Comparison of ENCODE assay signal across 20 cellular contexts in the genomic region with DNA sequence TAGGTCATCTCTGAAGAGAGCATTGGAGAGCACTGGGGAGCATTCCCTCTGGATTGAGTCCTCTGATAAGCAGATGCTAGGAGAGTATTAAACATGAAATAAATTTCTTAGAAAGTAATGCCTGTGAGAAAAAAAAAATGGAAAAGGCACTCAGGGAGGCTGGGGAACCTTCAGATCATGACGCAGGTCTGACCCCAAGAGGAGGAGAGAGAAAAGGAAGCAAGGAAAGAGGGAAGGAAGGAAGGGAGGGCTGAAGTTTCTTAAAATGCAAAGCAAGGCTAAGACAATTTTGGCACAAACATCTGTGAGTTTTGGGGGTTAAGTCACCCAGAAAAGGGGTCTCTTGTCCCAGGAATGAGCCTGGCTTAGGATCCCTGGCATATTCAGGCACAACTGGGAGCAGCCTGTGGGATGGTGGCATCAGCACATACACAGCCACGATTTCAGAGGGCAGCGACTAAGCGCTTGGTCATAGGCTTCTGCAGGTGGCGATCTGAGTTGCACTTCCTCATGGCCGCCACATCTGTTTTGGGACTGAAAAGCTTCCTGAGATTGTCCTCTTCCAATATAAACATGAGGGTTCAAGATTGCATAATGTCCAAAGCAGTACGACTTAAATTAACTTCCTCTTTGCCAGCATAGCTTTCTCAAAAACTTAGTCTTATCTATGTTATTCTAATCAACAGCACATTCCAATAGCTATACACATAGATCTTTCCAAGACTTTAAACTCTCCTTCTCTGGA.
A peak's percentile ranks its signal among the peaks of the same experiment; 100 is the strongest.
DNase-seq lines count a peak whose midpoint lies in the region; ATAC-seq, FAIRE-seq and TF ChIP-seq lines count a peak whose summit lies in the region.
"Had no signal": no experiment of that assay in that cellular context is flagged by ENCODE, and none has a peak within 500 bp of the region (broad histone marks: within the 10 kb centered on the region; RNA-seq: fewer than 3 reads in every experiment).

No MANE protein-coding gene starts in this region.

- no peak overlapping the region for H3K4me3 Mint-ChIP-seq in GM23338
- H3K4me3 Mint-ChIP-seq: natural killer cell treated with Interleukin-12 subunit alpha and Interleukin-12 subunit beta and Interleukin-15 and Interleukin-18, amount 100 ng/mL, for 72 hours; stimulated activated naive B cell treated with anti-CD40 and anti-IgM and Interleukin-4, amounts not matched to agents 10 μg/mL and 1 μg/mL and 100 μg/mL, for 72 hours had no signal

- H3K14ac ChIP-seq in H1 (ENCODE audit: insufficient read length): no peak overlapping the region

- no peaks in the 10 kb centered on the region for H3K9me3 Mint-ChIP-seq in GM23338

- H3K36me3 Mint-ChIP-seq in GM23338 (ENCODE audit: low read depth): no peaks in the 10 kb centered on the region
- H3K36me3 Mint-ChIP-seq: natural killer cell treated with Interleukin-12 subunit alpha and Interleukin-12 subunit beta and Interleukin-15 and Interleukin-18, amount 100 ng/mL, for 72 hours; stimulated activated naive B cell treated with anti-CD40 and anti-IgM and Interleukin-4, amounts not matched to agents 10 μg/mL and 1 μg/mL and 100 μg/mL, for 72 hours had no signal

- no peak overlapping the region for H3K4me2 ChIP-seq in GM23338
- H3K4me2 ChIP-seq in H1 (ENCODE audit: insufficient read depth in 1 of 2, low read depth in 2 of 2, low read length in 2 of 2): no peak overlapping the region

- intact Hi-C loops in pancreas (cut with DNase I): no loop called here

- TF ChIP-seq POLR2A in H1 (IDR thresholded peaks at IDR 0.05; ENCODE audit: control extremely low read depth in 1 of 2, low read depth in 2 of 2, low read length in 2 of 2) (no peak), GM12892 (IDR thresholded peaks at IDR 0.05; ENCODE audit: low read depth, low read length) (no peak)

- H2AFZ ChIP-seq in GM23338: peak overlapping the region; percentile 93
- peak overlapping the region; percentile 98 for H2AFZ ChIP-seq in H1 (ENCODE audit: low read length)

- no peak overlapping the region for H2AK5ac ChIP-seq in H1 (ENCODE audit: low read depth, low read length)

- H3K23me2 ChIP-seq in H1 (ENCODE audit: low read depth, low read length): no peaks in the 10 kb centered on the region

- no peak overlapping the region for H3K4ac ChIP-seq in H1 (replicated peaks; ENCODE audit: insufficient read length, low read depth, low read length)

- H2BK20ac ChIP-seq in H1 (ENCODE audit: low read length): no peak overlapping the region

- H2BK120ac ChIP-seq in H1 (replicated peaks; ENCODE audit: low read depth, low read length): no peak overlapping the region

- H4K20me1 ChIP-seq in GM23338 (replicated peaks; ENCODE audit: insufficient read depth) (no peaks in the 10 kb centered on the region), H1 (replicated peaks in 1 of 2; ENCODE audit: control insufficient read depth in 1 of 2, insufficient read depth in 2 of 2, low read length in 2 of 2) (no peaks in the 10 kb centered on the region)

- H3K9ac ChIP-seq in H1 (replicated peaks in 1 of 4; ENCODE audit: extremely low read depth in 1 of 4, low read depth in 3 of 4, low read length in 3 of 4): no peak overlapping the region

- H4K5ac ChIP-seq in H1 (ENCODE audit: insufficient read length, low read depth, low read length): no peak overlapping the region

- no peaks in the 10 kb centered on the region for H3K36me3 ChIP-seq in GM23338 (ENCODE audit: insufficient read depth)
- no peaks in the 10 kb centered on the region for H3K36me3 ChIP-seq in H1 (ENCODE audit: control insufficient read depth in 2 of 4, insufficient read depth in 4 of 4, low read length in 3 of 4)
- no peaks in the 10 kb centered on the region for H3K36me3 ChIP-seq in pancreas
- H3K36me3 ChIP-seq: brain microvascular endothelial cell, gastrocnemius medialis, sigmoid colon had no signal

- no peak overlapping the region for H3K27ac ChIP-seq in GM23338 (ENCODE audit: low read depth)
- H3K27ac ChIP-seq in H1 (ENCODE audit: low read depth, low read length): no peak overlapping the region
- H3K27ac ChIP-seq in pancreas: no peak overlapping the region
- H3K27ac ChIP-seq: brain microvascular endothelial cell, gastrocnemius medialis, sigmoid colon had no signal

- H3K23ac ChIP-seq in H1 (ENCODE audit: insufficient read length): no peak overlapping the region

- no peaks in the 10 kb centered on the region for H3K27me3 Mint-ChIP-seq in GM23338 (ENCODE audit: insufficient read depth, low read depth, poor library complexity)
- H3K27me3 Mint-ChIP-seq: natural killer cell treated with Interleukin-12 subunit alpha and Interleukin-12 subunit beta and Interleukin-15 and Interleukin-18, amount 100 ng/mL, for 72 hours; stimulated activated naive B cell treated with anti-CD40 and anti-IgM and Interleukin-4, amounts not matched to agents 10 μg/mL and 1 μg/mL and 100 μg/mL, for 72 hours had no signal

- DNase-seq in GM23338 (ENCODE audit: low spot score): peak; percentile 36
- DNase-seq in MV-4-11 (lab: John Stamatoyannopoulos, UW): peak; percentile 97
- DNase-seq in H1 (ENCODE audit: low read depth in 1 of 2, low spot score in 2 of 2): no peak
- DNase-seq in pancreas: no peak
- no peak for DNase-seq in EL
- no peak for DNase-seq in T-helper 9 cell
- no peak for DNase-seq in GM12892 (ENCODE audit: insufficient read length)
- DNase-seq: activated naive CD4-positive, alpha-beta T cell; brain microvascular endothelial cell; effector CD4-positive, alpha-beta T cell; H7; NCI-H1417 treated with DMSO at 0.1 percent for 48 hours; NCI-H510A treated with DMSO at 0.1 percent for 48 hours; SHP77 treated with DMSO at 0.1 percent for 48 hours; sigmoid colon; stimulated activated naive B cell treated with anti-CD40 and anti-IgM and Interleukin-4, amounts not matched to agents 10 μg/mL and 1 μg/mL and 100 μg/mL, for 72 hours had no signal

- 0 out of 2 replicates have a peak overlapping the region, but pooled peaks have one; percentile 27 for H3K18ac ChIP-seq in H1 (ENCODE audit: extremely low read depth, low read length)

- H4K8ac ChIP-seq in H1 (ENCODE audit: extremely low read depth, insufficient read depth, low read length): no peak overlapping the region

- no peak overlapping the region for H2BK5ac ChIP-seq in H1 (ENCODE audit: low read depth, low read length)

- H3K4me3 ChIP-seq in GM23338 (no peak overlapping the region), H1 (ENCODE audit: extremely low read depth in 1 of 4, insufficient read depth in 2 of 4, low read depth in 3 of 4, low read length in 4 of 4) (no peak overlapping the region), pancreas (no peak overlapping the region)
- H3K4me3 ChIP-seq: gastrocnemius medialis, sigmoid colon had no signal

- H2BK15ac ChIP-seq in H1 (ENCODE audit: low read length): no peak overlapping the region

- H3K4me1 ChIP-seq in GM23338 (ENCODE audit: insufficient read depth) (peaks cover 2% of the 10 kb centered on the region; the same call in 1 of the 2 replicates), H1 (replicated peaks in 1 of 4; ENCODE audit: control insufficient read depth in 3 of 4, insufficient read depth in 4 of 4, low read length in 3 of 4) (peaks cover 0 to 2% (median 1%) of the 10 kb centered on the region in 4 experiments; a peak in 4 of 7 replicates), pancreas (peaks cover 0 to 10% (median 4%) of the 10 kb centered on the region in 3 donors)
- H3K4me1 ChIP-seq: gastrocnemius medialis, sigmoid colon had no signal

- H3K9me2 ChIP-seq in GM23338 (ENCODE audit: insufficient read depth): no peaks in the 10 kb centered on the region

- peak; percentile 52 to 56 for TF ChIP-seq RAD21 in H1 (IDR thresholded peaks at IDR 0.05 in 1 of 2, conservative IDR thresholded peaks at IDR 0.05 in 1 of 2; ENCODE audit: low read depth in 2 of 2, low read length in 2 of 2)

- no peak overlapping the region for H4K91ac ChIP-seq in H1 (replicated peaks; ENCODE audit: insufficient read length, low read length)

- TF ChIP-seq CTCF in GM23338 (conservative IDR thresholded peaks at IDR 0.05; ENCODE audit: low read depth in 2 of 2): peak; percentile 34 to 62
- peak in 2 of 3 experiments; percentile 13 to 20; a peak in 1 of 4 replicates for TF ChIP-seq CTCF in H1 (IDR thresholded peaks at IDR 0.05; ENCODE audit: control extremely low read depth in 1 of 3, insufficient read depth in 1 of 3, low read depth in 1 of 3, low read length in 3 of 3)
- TF ChIP-seq CTCF in pancreas (IDR thresholded peaks at IDR 0.05): no peak

- FAIRE-seq in H1 (lab: Jason Lieb, UNC) (no peak), pancreas (lab: Jason Lieb, UNC) (no peak), GM12892 (lab: Jason Lieb, UNC) (no peak)
- FAIRE-seq: GM18507 had no signal

- H3F3A ChIP-seq in GM23338 (replicated peaks; ENCODE audit: low read depth): no peaks in the 10 kb centered on the region

- TF ChIP-seq EP300 in H1 (IDR thresholded peaks at IDR 0.05; ENCODE audit: borderline replicate concordance in 1 of 2, low read depth in 2 of 2, low read length in 2 of 2): no peak

- no peaks in the 10 kb centered on the region for H3K9me3 ChIP-seq in H1 (ENCODE audit: insufficient read depth in 2 of 2, low read depth in 1 of 2, low read length in 1 of 2)
- H3K9me3 ChIP-seq in pancreas: no peaks in the 10 kb centered on the region
- H3K9me3 ChIP-seq: gastrocnemius medialis, sigmoid colon had no signal

- peaks cover 9% of the 10 kb centered on the region for H3K4me1 Mint-ChIP-seq in GM23338
- H3K4me1 Mint-ChIP-seq: stimulated activated naive B cell treated with anti-CD40 and anti-IgM and Interleukin-4, amounts not matched to agents 10 μg/mL and 1 μg/mL and 100 μg/mL, for 72 hours had no signal

- H3K56ac ChIP-seq in H1 (replicated peaks; ENCODE audit: insufficient read length, low read depth, low read length): no peak overlapping the region

- H3K79me1 ChIP-seq in H1 (ENCODE audit: low read depth, low read length): no peaks in the 10 kb centered on the region

- CTCF ChIA-PET in H1 (lab: Charles Lee; ENCODE audit: partially characterized antibody): interaction anchor here (0.9 to 2.1 kb wide), 6 partner anchors 16 to 124 kb away, joined by 3 to 6 read pairs (median 3); no protein-coding TSS in a partner anchor

- H3K27me3 ChIP-seq in GM23338 (ENCODE audit: insufficient read depth): no peaks in the 10 kb centered on the region
- no peaks in the 10 kb centered on the region for H3K27me3 ChIP-seq in H1 (replicated peaks in 1 of 4; ENCODE audit: control insufficient read depth in 3 of 4, extremely low read depth in 1 of 4, insufficient read depth in 3 of 4, low read length in 3 of 4)
- H3K27me3 ChIP-seq in pancreas: no peaks in the 10 kb centered on the region
- H3K27me3 ChIP-seq: brain microvascular endothelial cell, gastrocnemius medialis, sigmoid colon had no signal

- peak overlapping the region; percentile 87 for H3K27ac Mint-ChIP-seq in GM23338
- H3K27ac Mint-ChIP-seq: natural killer cell treated with Interleukin-12 subunit alpha and Interleukin-12 subunit beta and Interleukin-15 and Interleukin-18, amount 100 ng/mL, for 72 hours; stimulated activated naive B cell treated with anti-CD40 and anti-IgM and Interleukin-4, amounts not matched to agents 10 μg/mL and 1 μg/mL and 100 μg/mL, for 72 hours had no signal

- 86% methylated on average over 7 of the region's 7 CpGs; no CpG with 5 or more reads in 1 of the 2 experiments for WGBS in H1 (ENCODE audit: extremely low coverage in 1 of 2, insufficient coverage in 1 of 2, insufficient read length in 1 of 2, insufficient replicate concordance in 2 of 2, low coverage in 1 of 2, low lambda C conversion rate in 2 of 2, missing lambda C conversion rate in 1 of 2), 2 experiments
- WGBS in pancreas, 2 donors: 54 to 66% methylated on average over 7 of the region's 7 CpGs

- ATAC-seq in GM23338 (peak; percentile 83), pancreas (peak in 3 of 4 donors; percentile 12 to 61 (median 51)), HG03097 (IDR thresholded peaks at IDR 0.05; ENCODE audit: low FRiP score, unreplicated experiment) (no peak)
- ATAC-seq: gastrocnemius medialis; natural killer cell treated with Interleukin-12 subunit alpha and Interleukin-12 subunit beta and Interleukin-15 and Interleukin-18, amount 100 ng/mL, for 72 hours; stimulated activated naive B cell treated with anti-CD40 and anti-IgM and Interleukin-4, amounts not matched to agents 10 μg/mL and 1 μg/mL and 100 μg/mL, for 72 hours had no signal

- POLR2A ChIA-PET in H1 (lab: Charles Lee; ENCODE audit: partially characterized antibody): no interaction called here

- no peak overlapping the region for H2BK12ac ChIP-seq in H1 (ENCODE audit: low read depth, low read length)

- H3K79me2 ChIP-seq in GM23338 (replicated peaks; ENCODE audit: insufficient read depth) (no peaks in the 10 kb centered on the region), H1 (ENCODE audit: control insufficient read depth in 1 of 2, insufficient read depth in 2 of 2, low read length in 2 of 2) (no peaks in the 10 kb centered on the region)

Comparison
In these comparisons a context has a peak if more than half of its experiments do, and no peak if none do; other contexts are left out.
1. DNase-seq: peak in GM23338 (single experiment) and MV-4-11 (single experiment); none in H1 (0 of 2), pancreas (0 of 6), EL (single experiment), T-helper 9 cell (single experiment) and GM12892 (single experiment).
2. CTCF ChIP-seq: peak in GM23338 (2 of 2) and H1 (2 of 3); none in pancreas (0 of 4).